ENCODE assay signal across 13 cellular contexts in genomic region chr9:130570200-130570599, GRCh38. TPM values are rescaled to one million over a fixed set of nuclear protein-coding genes. Genes with fewer than 3 reads are reported as not detected.
DNase-seq lines count a peak whose midpoint lies in the region; ATAC-seq and TF ChIP-seq lines count a peak whose summit lies in the region.
"Had no signal": no experiment of that assay in that cellular context is flagged by ENCODE, and none has a peak within 500 bp of the region (broad histone marks: within the 10 kb centered on the region; RNA-seq: fewer than 3 reads in every experiment).

No MANE protein-coding gene starts in this region.

- no peaks in the 10 kb centered on the region for H3K36me3 ChIP-seq in SK-N-SH (replicated peaks in 1 of 2; ENCODE audit: control insufficient read depth in 1 of 2, insufficient read depth in 2 of 2, low read length in 1 of 2)
- H3K36me3 ChIP-seq: gastrocnemius medialis had no signal

- no peak overlapping the region for H3K9ac ChIP-seq in SK-N-SH

- H3K27me3 Mint-ChIP-seq in T-cell, result peaks cover 8 to 11% of the 10 kb centered on the region in 2 donors

- no peaks in the 10 kb centered on the region for H3K9me2 ChIP-seq in SK-N-SH

- H3K27ac ChIP-seq in SK-N-SH (ENCODE audit: low read depth in 2 of 2, low read length in 1 of 2), result no peak overlapping the region
- H3K27ac ChIP-seq: gastrocnemius medialis, SK-N-MC had no signal

- H3K4me2 ChIP-seq in SK-N-SH, result no peak overlapping the region

- CTCF ChIA-PET in SK-N-SH (lab: Yijun Ruan, JAX), result no interaction called here
- CTCF ChIA-PET in T-cell (lab: Charles Lee), result no interaction called here

- no peak overlapping the region for H3K27ac Mint-ChIP-seq in T-cell
- H3K27ac Mint-ChIP-seq: dendritic cell treated with granulocyte-macrophage colony-stimulating factor and Interleukin-4, amounts not matched to agents 40 ng/mL and 50 ng/mL, for 4 days; WTC11 had no signal

- no peak overlapping the region for H3K4me3 Mint-ChIP-seq in T-cell
- H3K4me3 Mint-ChIP-seq: dendritic cell treated with granulocyte-macrophage colony-stimulating factor and Interleukin-4, amounts not matched to agents 40 ng/mL and 50 ng/mL, for 4 days; WTC11 had no signal

- H3K27me3 ChIP-seq in SK-N-SH (ENCODE audit: insufficient read depth), result no peaks in the 10 kb centered on the region
- H3K27me3 ChIP-seq: gastrocnemius medialis had no signal

- H2AFZ ChIP-seq in SK-N-SH (ENCODE audit: low read depth), result 0 out of 2 replicates have a peak overlapping the region, but pooled peaks have one; percentile 18

- no peaks in the 10 kb centered on the region for H3K4me1 Mint-ChIP-seq in T-cell
- H3K4me1 Mint-ChIP-seq: WTC11 had no signal

- no peak for TF ChIP-seq EP300 in SK-N-SH (IDR thresholded peaks at IDR 0.05; ENCODE audit: borderline replicate concordance in 1 of 2, low read depth in 1 of 2, low read length in 1 of 2)

- H3K4me1 ChIP-seq in SK-N-SH (ENCODE audit: control insufficient read depth in 1 of 2, insufficient read depth in 2 of 2, low read depth in 1 of 2, low read length in 1 of 2), result no peaks in the 10 kb centered on the region
- H3K4me1 ChIP-seq: gastrocnemius medialis had no signal

- no peaks in the 10 kb centered on the region for H3K9me3 Mint-ChIP-seq in T-cell
- H3K9me3 Mint-ChIP-seq: dendritic cell treated with granulocyte-macrophage colony-stimulating factor and Interleukin-4, amounts not matched to agents 40 ng/mL and 50 ng/mL, for 4 days had no signal

- POLR2A ChIA-PET in SK-N-SH (lab: Yijun Ruan, JAX) (no interaction called here), T-cell (lab: Charles Lee) (interaction anchor here in 1 of 2 donors (0.6 kb wide), 1 partner anchor 37 kb away, joined by 6 read pairs; no protein-coding TSS in a partner anchor)

- DNase-seq in AG10803 (ENCODE audit: low read depth) (peak; percentile 16), HK-2 (ENCODE audit: unreplicated experiment) (peak; percentile 48), SK-N-SH (no peak), fibroblast of peridontal ligament (ENCODE audit: extremely low read depth) (peak; percentile 8), T-cell (no peak), NCI-H2029 (lab: John Stamatoyannopoulos, UW) (no peak), NCI-H1417 treated with DMSO at 0.1 percent for 48 hours (lab: John Stamatoyannopoulos, UW) (no peak)
- DNase-seq: gastrocnemius medialis, NCI-H1105 had no signal

- WGBS in SK-N-SH (ENCODE audit: low lambda C conversion rate), result 49% methylated on average over 10 of the region's 10 CpGs

- ATAC-seq in T-cell (replicated peaks in 1 of 4) (no peak), HG03565 (IDR thresholded peaks at IDR 0.05; ENCODE audit: unreplicated experiment) (no peak)
- ATAC-seq: gastrocnemius medialis, WTC11 had no signal

- no peaks in the 10 kb centered on the region for H3K9me3 ChIP-seq in SK-N-SH
- H3K9me3 ChIP-seq: gastrocnemius medialis had no signal

- no peak for TF ChIP-seq CTCF in AG10803 (conservative IDR thresholded peaks at IDR 0.05; ENCODE audit: low read length)
- TF ChIP-seq CTCF in SK-N-SH (IDR thresholded peaks at IDR 0.05), result no peak

- no peaks in the 10 kb centered on the region for H3K36me3 Mint-ChIP-seq in T-cell
- H3K36me3 Mint-ChIP-seq: WTC11 had no signal

- H3F3A ChIP-seq in SK-N-SH (replicated peaks; ENCODE audit: insufficient read depth), result peaks cover under 1% of the 10 kb centered on the region

- no peaks in the 10 kb centered on the region for H3K79me2 ChIP-seq in SK-N-SH (ENCODE audit: insufficient read depth)

- no peak for TF ChIP-seq RAD21 in SK-N-SH (IDR thresholded peaks at IDR 0.05; ENCODE audit: low read length)

- H3K4me3 ChIP-seq in AG10803 (ENCODE audit: low read length), result no peak overlapping the region
- no peak overlapping the region for H3K4me3 ChIP-seq in SK-N-SH (ENCODE audit: low read depth in 2 of 2, low read length in 1 of 2)
- H3K4me3 ChIP-seq: gastrocnemius medialis, SK-N-MC had no signal

- H4K20me1 ChIP-seq in SK-N-SH (ENCODE audit: insufficient read depth), result no peaks in the 10 kb centered on the region

TF ChIP-seq in SK-N-SH, 30 proteins besides CTCF, POLR2A, EP300 and RAD21:
- TF ChIP-seq TAF1 (IDR thresholded peaks at IDR 0.05; ENCODE audit: borderline replicate concordance, low read depth, low read length) (no peak), PBX3 (IDR thresholded peaks at IDR 0.05) (peak; percentile 42), TCF12 (IDR thresholded peaks at IDR 0.05) (peak; percentile 31; the same call in 1 of the 2 replicates), YY1 (IDR thresholded peaks at IDR 0.05; ENCODE audit: low read depth) (no peak), NFIC (IDR thresholded peaks at IDR 0.05; ENCODE audit: borderline replicate concordance) (peak; percentile 72), FOSL2 (IDR thresholded peaks at IDR 0.05; ENCODE audit: borderline replicate concordance, low read depth) (peak; percentile 83; the same call in 1 of the 2 replicates), RFX5 (IDR thresholded peaks at IDR 0.05; ENCODE audit: low read length) (no peak), RCOR1 (IDR thresholded peaks at IDR 0.05; ENCODE audit: low read length) (no peak), JUND (IDR thresholded peaks at IDR 0.05) (peak; percentile 73), USF1 (IDR thresholded peaks at IDR 0.05; ENCODE audit: borderline replicate concordance, low read depth) (peak; percentile 68)

RNA-seq across cellular contexts. Expression of gene FUBP3, which starts 9.2 kb away (rescaled TPM):
- polyA plus RNA-seq in SK-N-SH (2012; rRNA removed), result 55.1 and 58.3 TPM in 2 replicates
- polyA plus RNA-seq in SK-N-SH (2012; cell fraction: cytosol; rRNA removed), result 46.3 and 50.3 TPM in 2 replicates
- 115 and 117 TPM in 2 replicates for polyA plus RNA-seq in SK-N-SH (2012; cell fraction: nucleus; rRNA removed)
- 10 to 100 TPM; 34.2 to 44.7 (median 41.9) TPM for total RNA-seq in T-cell

Comparison
In these comparisons a context has a peak if more than half of its experiments do, and no peak if none do; other contexts are left out.
1. DNase-seq: peak in AG10803 (single experiment), HK-2 (single experiment) and fibroblast of peridontal ligament (single experiment); none in SK-N-SH (single experiment), T-cell (0 of 34), NCI-H2029 (single experiment) and NCI-H1417 treated with DMSO at 0.1 percent for 48 hours (single experiment).